ENCODE assay signal across 31 cellular contexts in genomic region chr2:206011795-206012194, GRCh38.
A peak's percentile ranks its signal among the peaks of the same experiment; 100 is the strongest.
DNase-seq lines count a peak whose midpoint lies in the region; ATAC-seq and TF ChIP-seq lines count a peak whose summit lies in the region.
"Had no signal": no experiment of that assay in that cellular context is flagged by ENCODE, and none has a peak within 500 bp of the region (broad histone marks: within the 10 kb centered on the region; RNA-seq: fewer than 3 reads in every experiment).

No MANE protein-coding gene starts in this region.

- no peak for TF ChIP-seq CTCF in activated CD8-positive, alpha-beta T cell treated with anti-CD3 and anti-CD28 coated beads for 36 hours (IDR thresholded peaks at IDR 0.05)
- TF ChIP-seq CTCF in HCT116 (IDR thresholded peaks at IDR 0.05 in 2 of 3, conservative IDR thresholded peaks at IDR 0.05 in 1 of 3; ENCODE audit: borderline replicate concordance in 1 of 3, insufficient read depth in 1 of 3, low read depth in 2 of 3, low read length in 2 of 3), result no peak
- TF ChIP-seq CTCF in mammary epithelial cell (conservative IDR thresholded peaks at IDR 0.05 in 1 of 2, IDR thresholded peaks at IDR 0.05 in 1 of 2; ENCODE audit: extremely low read depth in 1 of 2, insufficient read depth in 1 of 2, low read depth in 1 of 2, low read length in 2 of 2), result no peak

- 62% methylated on average over 1 of the region's 1 CpG for WGBS in mammary epithelial cell (ENCODE audit: low coverage, missing lambda C conversion rate)

- TF ChIP-seq POLR2A in HCT116 (IDR thresholded peaks at IDR 0.05; ENCODE audit: borderline replicate concordance, extremely low read depth, insufficient read depth, insufficient read length), result no peak

- CTCF ChIA-PET in activated CD8-positive, alpha-beta T cell treated with anti-CD3 and anti-CD28 coated beads, Interleukin-2, amount 10 ng/mL, durations not matched to agents 7 days and 5 days (lab: Charles Lee), result no interaction called here
- CTCF ChIA-PET in activated CD8-positive, alpha-beta T cell treated with anti-CD3 and anti-CD28 coated beads for 36 hours (lab: Charles Lee), result interaction anchor here (1.2 kb wide), 1 partner anchor 10 kb away, joined by 3 read pairs; no protein-coding TSS in a partner anchor
- CTCF ChIA-PET in HCT116 (lab: Charles Lee), result no interaction called here
- CTCF ChIA-PET in mammary epithelial cell (lab: Charles Lee; ENCODE audit: low non-redundant PET), result no interaction called here

- no peak for DNase-seq in activated CD8-positive, alpha-beta T cell treated with anti-CD3 and anti-CD28 coated beads, Interleukin-2, amount 10 ng/mL, durations not matched to agents 7 days and 5 days
- DNase-seq in activated CD8-positive, alpha-beta T cell treated with anti-CD3 and anti-CD28 coated beads for 36 hours, result no peak
- DNase-seq in HCT116 (ENCODE audit: low read depth, low spot score) (peak; percentile 4), mammary epithelial cell (peak; percentile 51), lung microvascular endothelial cell (ENCODE audit: low read depth in 2 of 2) (peak; percentile 16 to 85), UCSD-AML1 (lab: John Stamatoyannopoulos, UW; ENCODE audit: unreplicated experiment) (no peak), NCI-H128 (lab: John Stamatoyannopoulos, UW; ENCODE audit: unreplicated experiment) (no peak)
- DNase-seq: activated B cell treated with CpG ODN at 0.5 μM for 24 hours; activated CD4-positive, alpha-beta T cell treated with anti-CD3 and anti-CD28 coated beads, Interleukin-2, amount 50 U/mL, for 48 hours; activated CD8-positive, alpha-beta memory T cell treated with anti-CD3 and anti-CD28 coated beads, Interleukin-2, amount 50 U/mL, for 4 hours; AML-193; anterior cingulate cortex; CD4-positive, alpha-beta T cell; effector CD8-positive, alpha-beta T cell; glutamatergic neuron; Kasumi-1; left ventricle myocardium superior; NCI-H1048; NCI-H187; NCI-H446 treated with DMSO at 0.1 percent for 48 hours; posterior cingulate gyrus; right cardiac atrium; stimulated activated naive CD8-positive, alpha-beta T cell treated with anti-CD3 and anti-CD28 coated beads, Interleukin-15, Interleukin-2, amounts not matched to agents 100 U/mL and 50 U/mL, for 24 hours; T-cell; uterus had no signal

- H3K9me3 Mint-ChIP-seq in activated CD8-positive, alpha-beta T cell treated with anti-CD3 and anti-CD28 coated beads, Interleukin-2, amount 10 ng/mL, durations not matched to agents 7 days and 5 days (ENCODE audit: insufficient read depth), result peaks cover 21% of the 10 kb centered on the region
- H3K9me3 Mint-ChIP-seq in activated CD8-positive, alpha-beta T cell treated with anti-CD3 and anti-CD28 coated beads for 36 hours, result peaks cover 11% of the 10 kb centered on the region

- intact Hi-C loops in activated CD8-positive, alpha-beta T cell treated with anti-CD3 and anti-CD28 coated beads for 36 hours (cut with micrococcal nuclease), result no loop called here
- intact Hi-C loops in HCT116 (cut with micrococcal nuclease) (no loop called here), mammary epithelial cell (cut with micrococcal nuclease) (no loop called here)

- H3K4me3 ChIP-seq in HCT116 (replicated peaks in 1 of 2; ENCODE audit: low read depth in 1 of 2, low read length in 2 of 2) (no peak overlapping the region), mammary epithelial cell (replicated peaks in 1 of 3; ENCODE audit: insufficient read depth in 1 of 3, low read depth in 2 of 3, low read length in 3 of 3) (no peak overlapping the region)
- H3K4me3 ChIP-seq: A549, smooth muscle cell, thyroid gland, uterus had no signal

- H3K27me3 ChIP-seq in HCT116 (ENCODE audit: insufficient read depth, low read length) (no peaks in the 10 kb centered on the region), mammary epithelial cell (ENCODE audit: insufficient read depth, low read length) (no peaks in the 10 kb centered on the region)
- H3K27me3 ChIP-seq: neutrophil, thyroid gland, uterus had no signal

- H3K4me2 ChIP-seq in HCT116 (ENCODE audit: low read length), result no peak overlapping the region
- H3K4me2 ChIP-seq in mammary epithelial cell (ENCODE audit: insufficient read depth, low read depth, low read length), result no peak overlapping the region
- H3K4me2 ChIP-seq: A549, smooth muscle cell had no signal

- RAD21 ChIA-PET in HCT116 (lab: Charles Lee; ENCODE audit: low non-redundant PET in 1 of 2, low total read pairs in 2 of 2, uncharacterized antibody in 2 of 2, unreplicated experiment in 2 of 2), result no interaction called here

- ATAC-seq in activated CD8-positive, alpha-beta T cell treated with anti-CD3 and anti-CD28 coated beads, Interleukin-2, amount 10 ng/mL, durations not matched to agents 7 days and 5 days, result no peak
- ATAC-seq in activated CD8-positive, alpha-beta T cell treated with anti-CD3 and anti-CD28 coated beads for 36 hours, result no peak
- ATAC-seq in HCT116, result no peak
- no peak for ATAC-seq in HG02571 (IDR thresholded peaks at IDR 0.05; ENCODE audit: unreplicated experiment)
- ATAC-seq: A549; activated naive CD4-positive, alpha-beta T cell treated with anti-CD3 and anti-CD28 coated beads, Interleukin-2, amount 50 U/mL, for 72 hours; right cardiac atrium; stimulated activated naive CD8-positive, alpha-beta T cell treated with anti-CD3 and anti-CD28 coated beads, Interleukin-15, Interleukin-2, amounts not matched to agents 100 U/mL and 50 U/mL, for 24 hours; T-cell had no signal

- no peaks in the 10 kb centered on the region for H3K27me3 Mint-ChIP-seq in activated CD8-positive, alpha-beta T cell treated with anti-CD3 and anti-CD28 coated beads, Interleukin-2, amount 10 ng/mL, durations not matched to agents 7 days and 5 days (ENCODE audit: low read depth)
- H3K27me3 Mint-ChIP-seq in activated CD8-positive, alpha-beta T cell treated with anti-CD3 and anti-CD28 coated beads for 36 hours, result no peaks in the 10 kb centered on the region
- H3K27me3 Mint-ChIP-seq: activated B cell treated with CpG ODN at 0.5 μM for 24 hours; CD4-positive, alpha-beta T cell; T-cell had no signal

- H3K27ac ChIP-seq in HCT116 (ENCODE audit: low read depth, low read length) (no peak overlapping the region), mammary epithelial cell (ENCODE audit: insufficient read depth, low read depth, low read length) (no peak overlapping the region)
- H3K27ac ChIP-seq: A549, neutrophil, uterus had no signal

- POLR2A ChIA-PET in activated CD8-positive, alpha-beta T cell treated with anti-CD3 and anti-CD28 coated beads, Interleukin-2, amount 10 ng/mL, durations not matched to agents 7 days and 5 days (lab: Charles Lee), result no interaction called here
- POLR2A ChIA-PET in activated CD8-positive, alpha-beta T cell treated with anti-CD3 and anti-CD28 coated beads for 36 hours (lab: Charles Lee), result no interaction called here
- POLR2A ChIA-PET in HCT116 (lab: Charles Lee), result no interaction called here

- in situ Hi-C loops in mammary epithelial cell (cut with MboI; ENCODE audit: low sequenced_read_pairs in 2 of 2), result no loop called here

- no TSS peak for BruUV-seq in HCT116 (replicated peaks; lab: Mats Ljungman, UMichigan)
- BruUV-seq in mammary epithelial cell (replicated peaks; lab: Mats Ljungman, UMichigan), result no TSS peak

- H3K4me3 Mint-ChIP-seq in activated CD8-positive, alpha-beta T cell treated with anti-CD3 and anti-CD28 coated beads, Interleukin-2, amount 10 ng/mL, durations not matched to agents 7 days and 5 days, result no peak overlapping the region
- H3K4me3 Mint-ChIP-seq in activated CD8-positive, alpha-beta T cell treated with anti-CD3 and anti-CD28 coated beads for 36 hours, result no peak overlapping the region
- H3K4me3 Mint-ChIP-seq: activated B cell treated with CpG ODN at 0.5 μM for 24 hours; CD4-positive, alpha-beta T cell; T-cell had no signal

- H3K36me3 ChIP-seq in HCT116 (ENCODE audit: control insufficient read depth in 1 of 2, insufficient read depth in 2 of 2, low read length in 2 of 2) (no peaks in the 10 kb centered on the region; a peak in 1 of 4 replicates), mammary epithelial cell (ENCODE audit: insufficient read depth, low read length) (peaks cover 8% of the 10 kb centered on the region)
- H3K36me3 ChIP-seq: uterus had no signal

- H3K4me1 Mint-ChIP-seq in activated CD8-positive, alpha-beta T cell treated with anti-CD3 and anti-CD28 coated beads, Interleukin-2, amount 10 ng/mL, durations not matched to agents 7 days and 5 days (ENCODE audit: low read depth), result no peaks in the 10 kb centered on the region
- peaks cover 2% of the 10 kb centered on the region for H3K4me1 Mint-ChIP-seq in activated CD8-positive, alpha-beta T cell treated with anti-CD3 and anti-CD28 coated beads for 36 hours (ENCODE audit: low read depth)
- H3K4me1 Mint-ChIP-seq: activated B cell treated with CpG ODN at 0.5 μM for 24 hours, T-cell had no signal

- H3K9ac ChIP-seq in HCT116 (ENCODE audit: low read length) (no peak overlapping the region), mammary epithelial cell (ENCODE audit: insufficient read depth, low read length) (no peak overlapping the region)

- H3K9me3 ChIP-seq in HCT116 (ENCODE audit: control insufficient read depth in 1 of 2, insufficient read depth in 1 of 2, low read depth in 1 of 2, low read length in 2 of 2), result no peaks in the 10 kb centered on the region; a peak in 1 of 4 replicates
- no peaks in the 10 kb centered on the region for H3K9me3 ChIP-seq in mammary epithelial cell (replicated peaks; ENCODE audit: insufficient read depth, low read length)
- H3K9me3 ChIP-seq: A549, neutrophil, thyroid gland, uterus had no signal

- TF ChIP-seq RAD21 in HCT116 (IDR thresholded peaks at IDR 0.05; ENCODE audit: low read depth), result no peak

- H3K9me2 ChIP-seq in HCT116 (ENCODE audit: insufficient read depth), result no peaks in the 10 kb centered on the region

- H2AFZ ChIP-seq in HCT116 (ENCODE audit: low read depth, low read length, poor library complexity, severe bottlenecking) (no peak overlapping the region), mammary epithelial cell (ENCODE audit: low read depth, low read length) (no peak overlapping the region)

- H3K4me1 ChIP-seq in HCT116 (ENCODE audit: control insufficient read depth in 1 of 2, insufficient read depth in 2 of 2, low read length in 2 of 2) (no peaks in the 10 kb centered on the region; a peak in 1 of 4 replicates), mammary epithelial cell (ENCODE audit: insufficient read depth, low read length) (no peaks in the 10 kb centered on the region)
- H3K4me1 ChIP-seq: A549, uterus had no signal

- peaks cover 47% of the 10 kb centered on the region for H3K36me3 Mint-ChIP-seq in activated CD8-positive, alpha-beta T cell treated with anti-CD3 and anti-CD28 coated beads, Interleukin-2, amount 10 ng/mL, durations not matched to agents 7 days and 5 days (ENCODE audit: low read depth)
- peaks cover 48% of the 10 kb centered on the region for H3K36me3 Mint-ChIP-seq in activated CD8-positive, alpha-beta T cell treated with anti-CD3 and anti-CD28 coated beads for 36 hours (ENCODE audit: low read depth)

- no peaks in the 10 kb centered on the region for H3K79me2 ChIP-seq in HCT116 (ENCODE audit: insufficient read depth, low read length)
- H3K79me2 ChIP-seq in mammary epithelial cell (ENCODE audit: insufficient read depth, low read length), result no peaks in the 10 kb centered on the region

- dilution Hi-C loops in mammary epithelial cell (cut with HindIII; ENCODE audit: low sequenced_read_pairs), result no loop called here

- H4K20me1 ChIP-seq in HCT116 (ENCODE audit: insufficient read depth) (no peaks in the 10 kb centered on the region), mammary epithelial cell (ENCODE audit: insufficient read depth, low read length) (no peaks in the 10 kb centered on the region)

- peak overlapping the region; percentile 2 for H3K27ac Mint-ChIP-seq in activated CD8-positive, alpha-beta T cell treated with anti-CD3 and anti-CD28 coated beads, Interleukin-2, amount 10 ng/mL, durations not matched to agents 7 days and 5 days
- no peak overlapping the region for H3K27ac Mint-ChIP-seq in activated CD8-positive, alpha-beta T cell treated with anti-CD3 and anti-CD28 coated beads for 36 hours
- H3K27ac Mint-ChIP-seq: activated B cell treated with CpG ODN at 0.5 μM for 24 hours; CD4-positive, alpha-beta T cell had no signal

Comparison
In these comparisons a context has a peak if more than half of its experiments do, and no peak if none do; other contexts are left out.
1. DNase-seq: peak in HCT116 (single experiment), mammary epithelial cell (single experiment) and lung microvascular endothelial cell (2 of 2); none in activated CD8-positive, alpha-beta T cell treated with anti-CD3 and anti-CD28 coated beads, Interleukin-2, amount 10 ng/mL, durations not matched to agents 7 days and 5 days (single experiment), activated CD8-positive, alpha-beta T cell treated with anti-CD3 and anti-CD28 coated beads for 36 hours (single experiment), UCSD-AML1 (single experiment) and NCI-H128 (single experiment).